11 cellular contexts compared by ENCODE assay signal in genomic region chr10:119761106-119761505, GRCh38. TPM values are rescaled to one million over a fixed set of nuclear protein-coding genes. Genes with fewer than 3 reads are reported as not detected.
A peak's percentile ranks its signal among the peaks of the same experiment; 100 is the strongest.
DNase-seq lines count a peak whose midpoint lies in the region; TF ChIP-seq lines count a peak whose summit lies in the region.
"Had no signal": no experiment of that assay in that cellular context is flagged by ENCODE, and none has a peak within 500 bp of the region (broad histone marks: within the 10 kb centered on the region; RNA-seq: fewer than 3 reads in every experiment).

No MANE protein-coding gene starts in this region.

- peak; percentile 86 for DNase-seq in AG10803 (ENCODE audit: low read depth)
- peak; percentile 61 for DNase-seq in RPMI7951 (ENCODE audit: low read depth)
- DNase-seq in fibroblast of peridontal ligament (ENCODE audit: extremely low read depth), result peak; percentile 87
- DNase-seq in retinal pigment epithelial cell (ENCODE audit: low read depth), result peak; percentile 79
- no peak for DNase-seq in right atrium auricular region (ENCODE audit: low spot score)
- no peak for DNase-seq in NCI-H82 (lab: John Stamatoyannopoulos, UW)
- no peak for DNase-seq in activated gamma-delta T cell treated with Interleukin-2 at 50 U/mL for 16 hours
- no peak for DNase-seq in GM10248 (ENCODE audit: extremely low spot score)
- DNase-seq: activated CD8-positive, alpha-beta memory T cell treated with anti-CD3 and anti-CD28 coated beads, Interleukin-2, amount 10 ng/mL, durations not matched to agents 7 days and 5 days; CD8-positive, alpha-beta T cell; NCI-H1436 had no signal

- POLR2A ChIA-PET in GM10248 (lab: Yijun Ruan, JAX), result no interaction called here

- TF ChIP-seq CTCF in AG10803 (conservative IDR thresholded peaks at IDR 0.05; ENCODE audit: low read length) (no peak), retinal pigment epithelial cell (conservative IDR thresholded peaks at IDR 0.05; ENCODE audit: low read depth, low read length) (no peak), right atrium auricular region (IDR thresholded peaks at IDR 0.05) (no peak), GM10248 (IDR thresholded peaks at IDR 0.05; ENCODE audit: control extremely low read depth, extremely low read depth, low read depth, missing control alignments) (no peak)

- H3K27me3 ChIP-seq in right atrium auricular region, result no peaks in the 10 kb centered on the region

- no peaks in the 10 kb centered on the region for H3K36me3 ChIP-seq in right atrium auricular region

- no peaks in the 10 kb centered on the region for H3K9me3 ChIP-seq in right atrium auricular region

- CTCF ChIA-PET in GM10248 (lab: Yijun Ruan, JAX), result interaction anchor here (0.9 to 4.8 kb wide), 6 partner anchors 10 to 99 kb away, joined by 3 to 33 read pairs (median 4); partner anchors contain the start of gene INPP5F

- H3K27ac ChIP-seq in right atrium auricular region, result no peak overlapping the region

- H3K4me1 ChIP-seq in right atrium auricular region, result no peaks in the 10 kb centered on the region

- H3K4me3 ChIP-seq in AG10803 (ENCODE audit: low read length), result no peak overlapping the region
- H3K4me3 ChIP-seq in retinal pigment epithelial cell (ENCODE audit: low read length), result no peak overlapping the region
- H3K4me3 ChIP-seq in right atrium auricular region, result no peak overlapping the region

RNA-seq across cellular contexts. Expression of gene INPP5F, which starts 35.3 kb away (rescaled TPM):
- total RNA-seq in RPMI7951 (2014; rRNA removed; shearing (Covaris generic)), result 13.1 and 13.2 TPM in 2 replicates
- 1 to 10 TPM; 3.9 to 6.2 TPM for total RNA-seq in right atrium auricular region

Comparison
In these comparisons a context has a peak if more than half of its experiments do, and no peak if none do; other contexts are left out.
1. DNase-seq: peak in AG10803 (single experiment), RPMI7951 (single experiment), fibroblast of peridontal ligament (single experiment) and retinal pigment epithelial cell (single experiment); none in right atrium auricular region (single experiment), NCI-H82 (single experiment), activated gamma-delta T cell treated with Interleukin-2 at 50 U/mL for 16 hours (single experiment) and GM10248 (single experiment).